Comparison of ENCODE assay signal across 1 cellular context in genomic region chr17:80415626-80416042, GRCh38.
TF ChIP-seq lines count a peak whose summit lies in the region.

No MANE protein-coding gene starts in this region.

TF ChIP-seq in H1, 55 proteins besides CTCF, POLR2A, EP300 and RAD21 (continued from another document):
- TF ChIP-seq BCL11A (IDR thresholded peaks at IDR 0.05; ENCODE audit: low read depth in 2 of 2, low read length in 2 of 2) (no peak), CEBPB (IDR thresholded peaks at IDR 0.05; ENCODE audit: low read depth, low read length) (no peak), NRF1 (IDR thresholded peaks at IDR 0.05; ENCODE audit: low read depth, low read length) (no peak), ASH2L (IDR thresholded peaks at IDR 0.05; ENCODE audit: low read length) (no peak), SP1 (IDR thresholded peaks at IDR 0.05; ENCODE audit: low read depth, low read length) (no peak), ATF3 (IDR thresholded peaks at IDR 0.05; ENCODE audit: insufficient read depth, low read depth, low read length) (no peak), E2F6 (IDR thresholded peaks at IDR 0.05) (no peak), TAF1 (IDR thresholded peaks at IDR 0.05; ENCODE audit: low read depth, low read length) (no peak), RNF2 (IDR thresholded peaks at IDR 0.05; ENCODE audit: borderline replicate concordance, low read depth, low read length, missing control alignments, poor library complexity, severe bottlenecking) (no peak), GTF2F1 (IDR thresholded peaks at IDR 0.05; ENCODE audit: borderline replicate concordance, low read depth, low read length) (no peak), SIN3A (conservative IDR thresholded peaks at IDR 0.05 in 1 of 2, IDR thresholded peaks at IDR 0.05 in 1 of 2; ENCODE audit: low read depth in 1 of 2, low read length in 2 of 2) (no peak)
